Comparison of ENCODE assay signal across 10 cellular contexts in the genomic region with DNA sequence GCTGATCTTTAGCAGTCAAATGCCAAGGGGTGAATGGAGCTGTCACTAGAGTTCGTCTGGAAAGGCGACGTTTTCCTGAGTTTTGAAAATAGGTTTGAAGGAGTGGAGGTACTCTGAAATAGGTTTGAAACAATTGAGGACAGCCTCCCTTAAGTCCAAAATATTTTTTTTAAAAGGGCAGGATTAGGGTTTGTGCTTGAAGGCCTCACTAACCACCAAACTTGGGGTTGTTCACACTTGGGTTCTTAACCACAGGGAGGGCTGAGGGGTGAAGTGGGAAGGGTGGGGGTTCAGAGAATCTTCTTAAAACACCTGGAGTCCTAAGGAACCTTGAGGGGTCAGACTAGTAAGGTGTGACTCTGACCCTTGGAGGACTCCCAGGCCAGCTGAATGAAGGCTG. TPM values are rescaled to one million over a fixed set of nuclear protein-coding genes. Genes with fewer than 3 reads are reported as not detected.
DNase-seq lines count a peak whose midpoint lies in the region; ATAC-seq, FAIRE-seq and TF ChIP-seq lines count a peak whose summit lies in the region.
"Had no signal": no experiment of that assay in that cellular context is flagged by ENCODE, and none has a peak within 500 bp of the region (broad histone marks: within the 10 kb centered on the region; RNA-seq: fewer than 3 reads in every experiment).

No MANE protein-coding gene starts in this region.

- H3K9me3 ChIP-seq in HepG2 (ENCODE audit: low read length) = no peaks in the 10 kb centered on the region
- H3K9me3 ChIP-seq in right lobe of liver = no peaks in the 10 kb centered on the region
- H3K9me3 ChIP-seq in T-helper 17 cell (ENCODE audit: control insufficient read depth, low read length, poor library complexity, severe bottlenecking) = no peaks in the 10 kb centered on the region
- no peaks in the 10 kb centered on the region for H3K9me3 ChIP-seq in sigmoid colon
- H3K9me3 ChIP-seq: uterus had no signal

- H3K4me1 ChIP-seq in HepG2 (ENCODE audit: insufficient read depth, low read length) (peaks cover 35% of the 10 kb centered on the region), right lobe of liver (peaks cover 0 to 4% (median 2%) of the 10 kb centered on the region in 4 donors), sigmoid colon (peaks cover 0 to 15% (median 0%) of the 10 kb centered on the region in 4 donors)
- H3K4me1 ChIP-seq: uterus had no signal

- TF ChIP-seq EP300 in HepG2 (IDR thresholded peaks at IDR 0.05; ENCODE audit: low read depth in 2 of 2, low read length in 2 of 2) (no peak), HepG2 (CRISPR knock-in tag; IDR thresholded peaks at IDR 0.05; ENCODE audit: borderline replicate concordance) (no peak), sigmoid colon (IDR thresholded peaks at IDR 0.05) (no peak)

- TF ChIP-seq CTCF in HepG2 (CRISPR knock-in tag; IDR thresholded peaks at IDR 0.05) = no peak
- TF ChIP-seq CTCF in right lobe of liver (IDR thresholded peaks at IDR 0.05) = no peak
- no peak for TF ChIP-seq CTCF in endothelial cell (IDR thresholded peaks at IDR 0.05; ENCODE audit: unreplicated experiment)
- TF ChIP-seq CTCF in sigmoid colon (IDR thresholded peaks at IDR 0.05) = no peak

- FAIRE-seq in HepG2 (lab: Jason Lieb, UNC) = no peak

- POLR2A ChIA-PET in HepG2 (lab: Yijun Ruan, JAX) = interaction anchor here (0.6 to 2.9 kb wide), 7 partner anchors 8 to 269 kb away, joined by 3 to 12 read pairs (median 4); a partner anchor contains a TSS

- peaks cover 31% of the 10 kb centered on the region for H3K4me1 Mint-ChIP-seq in T-helper 17 cell
- H3K4me1 Mint-ChIP-seq in endothelial cell (ENCODE audit: unreplicated experiment) = peaks cover 49% of the 10 kb centered on the region

- no peak for TF ChIP-seq RAD21 in HepG2 (CRISPR knock-in tag; IDR thresholded peaks at IDR 0.05)

- H3K27me3 ChIP-seq in HepG2 (ENCODE audit: control insufficient read depth in 1 of 2, insufficient read depth in 2 of 2, low read length in 2 of 2) (peaks cover 0 to 26% of the 10 kb centered on the region in 2 experiments; a peak in 4 of 5 replicates), right lobe of liver (no peaks in the 10 kb centered on the region), sigmoid colon (no peaks in the 10 kb centered on the region)
- H3K27me3 ChIP-seq: uterus had no signal

- intact Hi-C loops in HepG2 (cut with micrococcal nuclease; ENCODE audit: unreplicated experiment) (loop anchor here (2.0 to 5.0 kb wide), 2 partner anchors 34 to 47 kb away; no protein-coding TSS in a partner anchor), right lobe of liver (cut with DNase I) (no loop called here), sigmoid colon (cut with DNase I) (loop anchor here (2.0 to 5.0 kb wide), 3 partner anchors 84 to 269 kb away; a partner anchor contains a TSS)

- no peak overlapping the region for H3K4me3 Mint-ChIP-seq in T-helper 17 cell
- no peak overlapping the region for H3K4me3 Mint-ChIP-seq in endothelial cell (ENCODE audit: unreplicated experiment)

- H3K9me3 Mint-ChIP-seq in endothelial cell (ENCODE audit: unreplicated experiment) = no peaks in the 10 kb centered on the region

- CTCF ChIA-PET in HepG2 (lab: Yijun Ruan, JAX; ENCODE audit: low intra/inter-chr PET ratio, low total read pairs) = interaction anchor here (1.4 to 2.8 kb wide), 4 partner anchors 11 to 269 kb away, joined by 3 to 30 read pairs (median 11); no protein-coding TSS in a partner anchor

- WGBS in HepG2 (ENCODE audit: low lambda C conversion rate) = 18% methylated on average over 3 of the region's 3 CpGs
- 76% methylated on average over 3 of the region's 3 CpGs for WGBS in right lobe of liver (ENCODE audit: insufficient coverage, low coverage, low lambda C conversion rate, missing lambda C conversion rate)
- WGBS in sigmoid colon, 2 donors = 95 to 96% methylated on average over 3 of the region's 3 CpGs

- H3K9ac ChIP-seq in HepG2 (ENCODE audit: insufficient read depth, low read depth, low read length) = peak overlapping the region; percentile 18; the same call in 1 of the 2 replicates

- H3K36me3 ChIP-seq in HepG2 (replicated peaks in 1 of 2; ENCODE audit: control insufficient read depth in 1 of 2, insufficient read depth in 2 of 2, low read length in 2 of 2) (no peaks in the 10 kb centered on the region), right lobe of liver (no peaks in the 10 kb centered on the region), sigmoid colon (no peaks in the 10 kb centered on the region)
- H3K36me3 ChIP-seq: uterus had no signal

- peaks cover 3% of the 10 kb centered on the region for H3K36me3 Mint-ChIP-seq in T-helper 17 cell (ENCODE audit: low read depth)
- peaks cover under 1% of the 10 kb centered on the region for H3K36me3 Mint-ChIP-seq in endothelial cell (ENCODE audit: low read depth, unreplicated experiment)

- DNase-seq in HepG2 (ENCODE audit: low spot score) (no peak), right lobe of liver (no peak), T-helper 17 cell (no peak), endothelial cell (ENCODE audit: low spot score) (no peak), sigmoid colon (no peak)

- no peak for TF ChIP-seq POLR2A in HepG2 (IDR thresholded peaks at IDR 0.05; ENCODE audit: insufficient read depth in 1 of 2, low read depth in 2 of 2, low read length in 2 of 2)
- TF ChIP-seq POLR2A in right lobe of liver (IDR thresholded peaks at IDR 0.05) = no peak
- TF ChIP-seq POLR2A in sigmoid colon (IDR thresholded peaks at IDR 0.05) = no peak

- H3K27ac ChIP-seq in HepG2 (ENCODE audit: extremely low read length, insufficient read depth, low read length) (no peak overlapping the region), right lobe of liver (no peak overlapping the region), temporal lobe (ENCODE audit: low read depth, low read length) (peak overlapping the region; percentile 6), sigmoid colon (no peak overlapping the region)

- peak overlapping the region; percentile 58 for H2AFZ ChIP-seq in HepG2 (ENCODE audit: low read length)

- in situ Hi-C loops in HepG2 (cut with HindIII; ENCODE audit: extremely low pct_ligation_motif_present, low pct_unique_long_range_greater_than_20kb) = no loop called here

- no peaks in the 10 kb centered on the region for H4K20me1 ChIP-seq in HepG2 (ENCODE audit: insufficient read depth, low read length)

- H3K27me3 Mint-ChIP-seq in T-helper 17 cell (no peaks in the 10 kb centered on the region), endothelial cell (ENCODE audit: unreplicated experiment) (peaks cover 14% of the 10 kb centered on the region)

- peak overlapping the region in 1 of 3 experiments; percentile 44; a peak in 2 of 6 replicates for H3K4me3 ChIP-seq in HepG2 (replicated peaks in 1 of 3; ENCODE audit: insufficient read depth in 1 of 3, low read depth in 2 of 3, low read length in 3 of 3)
- no peak overlapping the region for H3K4me3 ChIP-seq in right lobe of liver
- H3K4me3 ChIP-seq in sigmoid colon = no peak overlapping the region
- H3K4me3 ChIP-seq: uterus had no signal

- peak overlapping the region; percentile 79 for H3K4me2 ChIP-seq in HepG2 (ENCODE audit: low read depth, low read length)

- no peaks in the 10 kb centered on the region for H3K79me2 ChIP-seq in HepG2 (ENCODE audit: insufficient read depth, low read length)

- H3K27ac Mint-ChIP-seq in T-helper 17 cell = peak overlapping the region; percentile 84
- peak overlapping the region; percentile 87 for H3K27ac Mint-ChIP-seq in endothelial cell (ENCODE audit: unreplicated experiment)

- ATAC-seq in HepG2 (no peak), right lobe of liver (no peak), T-helper 17 cell (no peak), GM18520 (IDR thresholded peaks at IDR 0.05; ENCODE audit: unreplicated experiment) (no peak), GM19328 (IDR thresholded peaks at IDR 0.05; ENCODE audit: unreplicated experiment) (no peak)

- BruUV-seq in HepG2 (replicated peaks; lab: Mats Ljungman, UMichigan) = no TSS peak

RNA-seq across cellular contexts. Expression of a gene that starts 3.5 kb away (rescaled TPM):
- total RNA-seq in HepG2 (2016; rRNA removed; fragmentation: Illumina TruSeq; extraction: Trizol) (not detected in 2 replicates), right lobe of liver (1 to 10 TPM; 1.5 to 4.4 (median 1.9) TPM), T-helper 17 cell (under 1 TPM; 0.05 to 0.15 TPM), endothelial cell (ENCODE audit: unreplicated experiment) (64.0 TPM), temporal lobe (3.4 TPM), sigmoid colon (1 to 10 TPM in 3 of 4 donors, under 1 TPM in 1; 0.55 to 6.2 (median 2.9) TPM)
- total RNA-seq in HepG2 (2016; cell fraction: cytosol; rRNA removed; fragmentation: Illumina TruSeq; extraction: Trizol; ENCODE audit: low read depth) = not detected in 2 replicates
- total RNA-seq in HepG2 (2016; cell fraction: insoluble cytoplasmic fraction; rRNA removed; fragmentation: Illumina TruSeq; extraction: Trizol) = not detected in 2 replicates
- total RNA-seq in HepG2 (2016; cell fraction: membrane; rRNA removed; fragmentation: Illumina TruSeq; extraction: Trizol) = not detected in 2 replicates
- total RNA-seq in HepG2 (2016; cell fraction: nucleus; rRNA removed; fragmentation: Illumina TruSeq; extraction: Trizol) = not detected in 2 replicates
- polyA plus RNA-seq in HepG2 (2011; rRNA removed) (not detected in 2 replicates), sigmoid colon (under 1 TPM; 0.23 to 0.69 (median 0.60) TPM)
- polyA plus RNA-seq in HepG2 (2011; cell fraction: cytosol; rRNA removed) = not detected in 2 replicates
- not detected in 2 replicates for polyA plus RNA-seq in HepG2 (2011; cell fraction: nucleus; rRNA removed)
- polyA plus RNA-seq in HepG2 (2012) = 0.13 and 0.25 TPM in 2 replicates
- polyA plus RNA-seq in HepG2 (2016; cell fraction: cytosol; fragmentation: Illumina TruSeq; extraction: Trizol; ENCODE audit: low read depth) = not detected in 2 replicates
- not detected in 2 replicates for polyA plus RNA-seq in HepG2 (2016; cell fraction: insoluble cytoplasmic fraction; fragmentation: Illumina TruSeq; extraction: Trizol; ENCODE audit: low read depth)
- polyA plus RNA-seq in HepG2 (2016; cell fraction: membrane; fragmentation: Illumina TruSeq; extraction: Trizol; ENCODE audit: low read depth) = not detected in 2 replicates
- polyA plus RNA-seq in HepG2 (2016; cell fraction: nucleus; fragmentation: Illumina TruSeq; extraction: Trizol; ENCODE audit: insufficient read depth, low read depth) = not detected in 2 replicates
- polyA minus RNA-seq in HepG2 (2011; rRNA and poly(A)+ RNA removed; ENCODE audit: low replicate concordance) = 0.33 TPM in 1 of 2 replicates, not detected in the other
- not detected in 2 replicates for polyA minus RNA-seq in HepG2 (2011; cell fraction: cytosol; rRNA and poly(A)+ RNA removed)
- polyA minus RNA-seq in HepG2 (2011; cell fraction: nucleus; rRNA and poly(A)+ RNA removed) = not detected in 2 replicates
- total RNA-seq: H4 had no signal

RNA-seq across cellular contexts. Expression of a gene that starts 7.4 kb away (rescaled TPM):
- total RNA-seq in HepG2 (2016; rRNA removed; fragmentation: Illumina TruSeq; extraction: Trizol) (28.1 and 42.4 TPM in 2 replicates), right lobe of liver (10 to 100 TPM; 34.8 to 54.8 (median 41.8) TPM), T-helper 17 cell (10 to 100 TPM; 16.5 to 18.7 TPM), endothelial cell (ENCODE audit: unreplicated experiment) (51.6 TPM), temporal lobe (41.8 TPM), sigmoid colon (10 to 100 TPM; 30.7 to 70.1 (median 53.5) TPM)
- total RNA-seq in HepG2 (2016; cell fraction: cytosol; rRNA removed; fragmentation: Illumina TruSeq; extraction: Trizol; ENCODE audit: low read depth) = 7.6 TPM in 2 replicates
- total RNA-seq in HepG2 (2016; cell fraction: insoluble cytoplasmic fraction; rRNA removed; fragmentation: Illumina TruSeq; extraction: Trizol) = 29.9 and 40.7 TPM in 2 replicates
- total RNA-seq in HepG2 (2016; cell fraction: membrane; rRNA removed; fragmentation: Illumina TruSeq; extraction: Trizol) = 23.1 and 23.3 TPM in 2 replicates
- 16.1 and 19.9 TPM in 2 replicates for total RNA-seq in HepG2 (2016; cell fraction: nucleus; rRNA removed; fragmentation: Illumina TruSeq; extraction: Trizol)
- polyA plus RNA-seq in HepG2 (2011; rRNA removed) (11.0 and 11.3 TPM in 2 replicates), sigmoid colon (10 to 100 TPM; 31.5 to 43.2 (median 42.6) TPM)
- 6.2 and 9.3 TPM in 2 replicates for polyA plus RNA-seq in HepG2 (2011; cell fraction: cytosol; rRNA removed)
- 5.6 and 8.1 TPM in 2 replicates for polyA plus RNA-seq in HepG2 (2011; cell fraction: nucleus; rRNA removed)
- polyA plus RNA-seq in HepG2 (2012) = 13.0 and 15.4 TPM in 2 replicates
- polyA plus RNA-seq in HepG2 (2016; cell fraction: cytosol; fragmentation: Illumina TruSeq; extraction: Trizol; ENCODE audit: low read depth) = 5.0 and 7.5 TPM in 2 replicates
- polyA plus RNA-seq in HepG2 (2016; cell fraction: insoluble cytoplasmic fraction; fragmentation: Illumina TruSeq; extraction: Trizol; ENCODE audit: low read depth) = 23.5 and 26.8 TPM in 2 replicates
- 11.6 and 11.8 TPM in 2 replicates for polyA plus RNA-seq in HepG2 (2016; cell fraction: membrane; fragmentation: Illumina TruSeq; extraction: Trizol; ENCODE audit: low read depth)
- 9.6 and 13.2 TPM in 2 replicates for polyA plus RNA-seq in HepG2 (2016; cell fraction: nucleus; fragmentation: Illumina TruSeq; extraction: Trizol; ENCODE audit: insufficient read depth, low read depth)
- 16.9 and 18.8 TPM in 2 replicates for polyA minus RNA-seq in HepG2 (2011; rRNA and poly(A)+ RNA removed; ENCODE audit: low replicate concordance)
- polyA minus RNA-seq in HepG2 (2011; cell fraction: cytosol; rRNA and poly(A)+ RNA removed) = 8.3 and 10.7 TPM in 2 replicates
- 10.7 and 13.6 TPM in 2 replicates for polyA minus RNA-seq in HepG2 (2011; cell fraction: nucleus; rRNA and poly(A)+ RNA removed)

RNA-seq across cellular contexts. Expression of a gene that starts 37.8 kb away (rescaled TPM):
- 46.5 and 57.5 TPM in 2 replicates for total RNA-seq in HepG2 (2016; rRNA removed; fragmentation: Illumina TruSeq; extraction: Trizol)
- 7.7 and 8.6 TPM in 2 replicates for total RNA-seq in HepG2 (2016; cell fraction: cytosol; rRNA removed; fragmentation: Illumina TruSeq; extraction: Trizol; ENCODE audit: low read depth)
- 44.4 and 53.9 TPM in 2 replicates for total RNA-seq in HepG2 (2016; cell fraction: insoluble cytoplasmic fraction; rRNA removed; fragmentation: Illumina TruSeq; extraction: Trizol)
- total RNA-seq in HepG2 (2016; cell fraction: membrane; rRNA removed; fragmentation: Illumina TruSeq; extraction: Trizol) = 23.5 and 25.7 TPM in 2 replicates
- total RNA-seq in HepG2 (2016; cell fraction: nucleus; rRNA removed; fragmentation: Illumina TruSeq; extraction: Trizol) = 61.2 and 73.5 TPM in 2 replicates
- polyA plus RNA-seq in HepG2 (2011; rRNA removed) = 90.3 and 97.1 TPM in 2 replicates
- 44.7 and 66.5 TPM in 2 replicates for polyA plus RNA-seq in HepG2 (2011; cell fraction: cytosol; rRNA removed)
- 267 and 277 TPM in 2 replicates for polyA plus RNA-seq in HepG2 (2011; cell fraction: nucleus; rRNA removed)
- polyA plus RNA-seq in HepG2 (2012) = 44.3 and 49.8 TPM in 2 replicates
- polyA plus RNA-seq in HepG2 (2016; cell fraction: cytosol; fragmentation: Illumina TruSeq; extraction: Trizol; ENCODE audit: low read depth) = 8.6 and 10.7 TPM in 2 replicates
- polyA plus RNA-seq in HepG2 (2016; cell fraction: insoluble cytoplasmic fraction; fragmentation: Illumina TruSeq; extraction: Trizol; ENCODE audit: low read depth) = 46.9 and 52.3 TPM in 2 replicates
- 20.4 and 27.3 TPM in 2 replicates for polyA plus RNA-seq in HepG2 (2016; cell fraction: membrane; fragmentation: Illumina TruSeq; extraction: Trizol; ENCODE audit: low read depth)
- polyA plus RNA-seq in HepG2 (2016; cell fraction: nucleus; fragmentation: Illumina TruSeq; extraction: Trizol; ENCODE audit: insufficient read depth, low read depth) = 113 TPM in 2 replicates
- 120 and 133 TPM in 2 replicates for polyA minus RNA-seq in HepG2 (2011; rRNA and poly(A)+ RNA removed; ENCODE audit: low replicate concordance)
- polyA minus RNA-seq in HepG2 (2011; cell fraction: cytosol; rRNA and poly(A)+ RNA removed) = 27.7 and 33.0 TPM in 2 replicates
- 76.1 and 82.6 TPM in 2 replicates for polyA minus RNA-seq in HepG2 (2011; cell fraction: nucleus; rRNA and poly(A)+ RNA removed)
- 10 to 100 TPM; 39.4 to 57.9 (median 43.8) TPM for total RNA-seq in right lobe of liver
- total RNA-seq in T-helper 17 cell = 10 to 100 TPM; 76.6 to 86.7 TPM
- total RNA-seq in endothelial cell (ENCODE audit: unreplicated experiment) = 115 TPM
- total RNA-seq in temporal lobe = 34.4 TPM
- 10 to 100 TPM; 47.7 to 88.3 (median 69.1) TPM for total RNA-seq in sigmoid colon
- 10 to 100 TPM; 34.2 to 52.6 (median 41.2) TPM for polyA plus RNA-seq in sigmoid colon

RNA-seq across cellular contexts. Expression of a gene that starts 51.4 kb away (rescaled TPM):
- total RNA-seq in HepG2 (2016; rRNA removed; fragmentation: Illumina TruSeq; extraction: Trizol) (54.1 and 74.9 TPM in 2 replicates), right lobe of liver (10 to 100 TPM in 4 of 6 experiments, 1 to 10 TPM in 2; 6.3 to 22.1 (median 14.9) TPM), T-helper 17 cell (10 to 100 TPM in 1 of 2 donors, 1 to 10 TPM in 1; 9.5 to 13.2 TPM), endothelial cell (ENCODE audit: unreplicated experiment) (59.5 TPM), temporal lobe (16.0 TPM), sigmoid colon (10 to 100 TPM; 23.0 to 58.1 (median 27.7) TPM)
- total RNA-seq in HepG2 (2016; cell fraction: cytosol; rRNA removed; fragmentation: Illumina TruSeq; extraction: Trizol; ENCODE audit: low read depth) = 12.0 TPM in 2 replicates
- 54.7 and 81.4 TPM in 2 replicates for total RNA-seq in HepG2 (2016; cell fraction: insoluble cytoplasmic fraction; rRNA removed; fragmentation: Illumina TruSeq; extraction: Trizol)
- total RNA-seq in HepG2 (2016; cell fraction: membrane; rRNA removed; fragmentation: Illumina TruSeq; extraction: Trizol) = 35.9 and 36.6 TPM in 2 replicates
- total RNA-seq in HepG2 (2016; cell fraction: nucleus; rRNA removed; fragmentation: Illumina TruSeq; extraction: Trizol) = 23.2 and 24.6 TPM in 2 replicates
- polyA plus RNA-seq in HepG2 (2011; rRNA removed) (6.0 and 6.1 TPM in 2 replicates), sigmoid colon (10 to 100 TPM; 18.6 to 26.6 (median 19.3) TPM)
- polyA plus RNA-seq in HepG2 (2011; cell fraction: cytosol; rRNA removed) = 9.3 and 10.6 TPM in 2 replicates
- polyA plus RNA-seq in HepG2 (2011; cell fraction: nucleus; rRNA removed) = 10.6 and 11.6 TPM in 2 replicates
- 23.3 and 24.2 TPM in 2 replicates for polyA plus RNA-seq in HepG2 (2012)
- 11.3 and 13.9 TPM in 2 replicates for polyA plus RNA-seq in HepG2 (2016; cell fraction: cytosol; fragmentation: Illumina TruSeq; extraction: Trizol; ENCODE audit: low read depth)
- polyA plus RNA-seq in HepG2 (2016; cell fraction: insoluble cytoplasmic fraction; fragmentation: Illumina TruSeq; extraction: Trizol; ENCODE audit: low read depth) = 76.4 and 81.8 TPM in 2 replicates
- polyA plus RNA-seq in HepG2 (2016; cell fraction: membrane; fragmentation: Illumina TruSeq; extraction: Trizol; ENCODE audit: low read depth) = 25.0 and 27.1 TPM in 2 replicates
- polyA plus RNA-seq in HepG2 (2016; cell fraction: nucleus; fragmentation: Illumina TruSeq; extraction: Trizol; ENCODE audit: insufficient read depth, low read depth) = 37.8 and 39.9 TPM in 2 replicates
- 8.0 and 21.3 TPM in 2 replicates for polyA minus RNA-seq in HepG2 (2011; rRNA and poly(A)+ RNA removed; ENCODE audit: low replicate concordance)
- 8.3 and 13.9 TPM in 2 replicates for polyA minus RNA-seq in HepG2 (2011; cell fraction: cytosol; rRNA and poly(A)+ RNA removed)
- 9.8 and 11.8 TPM in 2 replicates for polyA minus RNA-seq in HepG2 (2011; cell fraction: nucleus; rRNA and poly(A)+ RNA removed)

Comparison
In these comparisons a context has a peak if more than half of its experiments do, and no peak if none do; other contexts are left out.
1. intact Hi-C loops: an anchor here in HepG2 (2.0 to 5.0 kb wide) and sigmoid colon (2.0 to 5.0 kb wide); none called in right lobe of liver.